Comparison of ENCODE assay signal across 18 cellular contexts in the genomic region with DNA sequence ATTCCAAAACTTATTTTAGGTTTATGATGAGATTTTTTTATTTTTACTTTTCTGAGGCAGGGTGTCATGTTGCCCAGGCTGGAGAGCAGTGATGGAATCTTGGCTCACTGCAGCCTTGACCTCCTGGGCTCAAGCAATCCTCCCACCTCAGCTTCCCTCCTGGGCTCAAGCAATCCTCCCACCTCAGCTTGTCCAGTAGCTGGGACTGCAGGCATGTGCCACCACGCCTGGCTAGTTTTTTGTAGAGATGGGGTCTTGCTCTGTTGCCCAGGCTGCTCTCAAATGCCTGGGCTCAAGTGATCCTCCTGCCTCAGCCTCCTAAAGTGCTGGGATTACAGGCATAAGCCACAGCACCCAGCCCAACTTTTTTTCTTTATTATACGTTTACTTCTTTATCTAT. TPM values are rescaled to one million over a fixed set of nuclear protein-coding genes. Genes with fewer than 3 reads are reported as not detected.
DNase-seq lines count a peak whose midpoint lies in the region; ATAC-seq and TF ChIP-seq lines count a peak whose summit lies in the region.
"Had no signal": no experiment of that assay in that cellular context is flagged by ENCODE, and none has a peak within 500 bp of the region (broad histone marks: within the 10 kb centered on the region; RNA-seq: fewer than 3 reads in every experiment).

No MANE protein-coding gene starts in this region.

- TF ChIP-seq CTCF in natural killer cell (IDR thresholded peaks at IDR 0.05) (no peak), breast epithelium (IDR thresholded peaks at IDR 0.05) (no peak)

- ATAC-seq in natural killer cell: no peak

- no peak for DNase-seq in T-helper 2 cell treated with Interferon-gamma antibody and Interleukin-4, amounts not matched to agents 5 μg/mL and 100 μg/mL, for 36 hours (ENCODE audit: low spot score)
- DNase-seq in T-helper 2 cell: no peak
- no peak for DNase-seq in CD8-positive, alpha-beta memory T cell
- no peak for DNase-seq in activated naive CD8-positive, alpha-beta T cell treated with anti-CD3 and anti-CD28 coated beads for 36 hours
- no peak for DNase-seq in natural killer cell
- DNase-seq in breast epithelium (ENCODE audit: low spot score in 2 of 2): no peak
- no peak for DNase-seq in occipital lobe (lab: John Stamatoyannopoulos, UW)
- no peak for DNase-seq in NCI-H345 (lab: John Stamatoyannopoulos, UW)
- DNase-seq: central memory CD4-positive, alpha-beta T cell; DMS79; left cardiac atrium; NCI-H187 treated with DMSO at 0.1 percent for 48 hours; NCI-H510A treated with DMSO at 0.1 percent for 48 hours; spleen; stimulated activated naive CD4-positive, alpha-beta T cell treated with Interleukin-2 at 50 U/mL for 16 hours had no signal

- no peaks in the 10 kb centered on the region for H3K27me3 ChIP-seq in CD8-positive, alpha-beta memory T cell (ENCODE audit: insufficient read depth, low read length, poor library complexity, severe bottlenecking)
- H3K27me3 ChIP-seq in breast epithelium: no peaks in the 10 kb centered on the region
- H3K27me3 ChIP-seq: BLaER1 treated with 17β-estradiol and CSF1 and Interleukin-3, amounts not matched to agents 10 nM and 100 nM; spleen had no signal

- H3K27ac ChIP-seq in CD8-positive, alpha-beta memory T cell (ENCODE audit: low read depth, low read length): no peak overlapping the region
- H3K27ac ChIP-seq in breast epithelium: no peak overlapping the region

- H3K4me3 ChIP-seq in CD8-positive, alpha-beta memory T cell (ENCODE audit: low read length): no peak overlapping the region
- no peak overlapping the region for H3K4me3 ChIP-seq in breast epithelium
- H3K4me3 ChIP-seq: BLaER1 treated with 17β-estradiol and CSF1 and Interleukin-3, amounts not matched to agents 10 nM and 100 nM; HAP-1; spleen had no signal

- peaks cover 14% of the 10 kb centered on the region for H3K36me3 ChIP-seq in CD8-positive, alpha-beta memory T cell (ENCODE audit: insufficient read depth, low read length)
- no peaks in the 10 kb centered on the region for H3K36me3 ChIP-seq in breast epithelium

- no peaks in the 10 kb centered on the region for H3K9me3 ChIP-seq in CD8-positive, alpha-beta memory T cell (ENCODE audit: low read length)
- H3K9me3 ChIP-seq in breast epithelium: no peaks in the 10 kb centered on the region
- H3K9me3 ChIP-seq: BLaER1 treated with 17β-estradiol and CSF1 and Interleukin-3, amounts not matched to agents 10 nM and 100 nM; HAP-1; spleen had no signal

- POLR2A ChIA-PET in CD8-positive, alpha-beta memory T cell (lab: Charles Lee): no interaction called here

- peaks cover 70% of the 10 kb centered on the region for H3K4me1 ChIP-seq in CD8-positive, alpha-beta memory T cell (ENCODE audit: insufficient read depth, low read length)
- H3K4me1 ChIP-seq in breast epithelium: peaks cover 4 to 11% of the 10 kb centered on the region in 2 donors

- H3K4me1 Mint-ChIP-seq in T-helper 2 cell treated with Interferon-gamma antibody and Interleukin-4, amounts not matched to agents 5 μg/mL and 100 μg/mL, for 36 hours (ENCODE audit: low read depth): peaks cover 50% of the 10 kb centered on the region
- H3K4me1 Mint-ChIP-seq in CD8-positive, alpha-beta memory T cell: peaks cover 69 to 88% (median 88%) of the 10 kb centered on the region in 3 donors
- H3K4me1 Mint-ChIP-seq in activated naive CD8-positive, alpha-beta T cell treated with anti-CD3 and anti-CD28 coated beads for 36 hours: peaks cover 70% of the 10 kb centered on the region
- peaks cover 75% of the 10 kb centered on the region in 2 donors for H3K4me1 Mint-ChIP-seq in natural killer cell

- intact Hi-C loops in natural killer cell (cut with micrococcal nuclease) (no loop called here), breast epithelium (cut with DNase I; ENCODE audit: low total_unique reads) (no loop called here)

- H3K36me3 Mint-ChIP-seq in T-helper 2 cell treated with Interferon-gamma antibody and Interleukin-4, amounts not matched to agents 5 μg/mL and 100 μg/mL, for 36 hours (ENCODE audit: low read depth): peaks cover 67% of the 10 kb centered on the region
- H3K36me3 Mint-ChIP-seq in CD8-positive, alpha-beta memory T cell: peaks cover 12 to 70% (median 19%) of the 10 kb centered on the region in 3 donors
- peaks cover 68% of the 10 kb centered on the region for H3K36me3 Mint-ChIP-seq in activated naive CD8-positive, alpha-beta T cell treated with anti-CD3 and anti-CD28 coated beads for 36 hours
- peaks cover 27% of the 10 kb centered on the region for H3K36me3 Mint-ChIP-seq in natural killer cell

- CTCF ChIA-PET in CD8-positive, alpha-beta memory T cell (lab: Charles Lee): interaction anchor here (1.1 to 1.5 kb wide), 2 partner anchors 15 to 53 kb away, joined by 3 read pairs; no protein-coding TSS in a partner anchor

- H3K27ac Mint-ChIP-seq in T-helper 2 cell treated with Interferon-gamma antibody and Interleukin-4, amounts not matched to agents 5 μg/mL and 100 μg/mL, for 36 hours: peak overlapping the region; percentile 19
- peak overlapping the region; percentile 44 to 89 (median 68) for H3K27ac Mint-ChIP-seq in CD8-positive, alpha-beta memory T cell
- H3K27ac Mint-ChIP-seq in activated naive CD8-positive, alpha-beta T cell treated with anti-CD3 and anti-CD28 coated beads for 36 hours: peak overlapping the region; percentile 39
- peak overlapping the region; percentile 79 to 87 for H3K27ac Mint-ChIP-seq in natural killer cell
- H3K27ac Mint-ChIP-seq: progenitor cell of endocrine pancreas had no signal

- H3K9me3 Mint-ChIP-seq in T-helper 2 cell treated with Interferon-gamma antibody and Interleukin-4, amounts not matched to agents 5 μg/mL and 100 μg/mL, for 36 hours: no peaks in the 10 kb centered on the region
- no peaks in the 10 kb centered on the region for H3K9me3 Mint-ChIP-seq in CD8-positive, alpha-beta memory T cell
- H3K9me3 Mint-ChIP-seq in activated naive CD8-positive, alpha-beta T cell treated with anti-CD3 and anti-CD28 coated beads for 36 hours: no peaks in the 10 kb centered on the region
- no peaks in the 10 kb centered on the region for H3K9me3 Mint-ChIP-seq in natural killer cell

- H3K27me3 Mint-ChIP-seq in T-helper 2 cell treated with Interferon-gamma antibody and Interleukin-4, amounts not matched to agents 5 μg/mL and 100 μg/mL, for 36 hours (ENCODE audit: low read depth): no peaks in the 10 kb centered on the region
- H3K27me3 Mint-ChIP-seq in CD8-positive, alpha-beta memory T cell: peaks cover 0 to 2% of the 10 kb centered on the region in 2 donors
- H3K27me3 Mint-ChIP-seq in activated naive CD8-positive, alpha-beta T cell treated with anti-CD3 and anti-CD28 coated beads for 36 hours: no peaks in the 10 kb centered on the region
- no peaks in the 10 kb centered on the region for H3K27me3 Mint-ChIP-seq in natural killer cell (ENCODE audit: low read depth in 2 of 2)
- H3K27me3 Mint-ChIP-seq: progenitor cell of endocrine pancreas had no signal

- TF ChIP-seq POLR2A in breast epithelium (IDR thresholded peaks at IDR 0.05): no peak

- no peak overlapping the region for H3K4me3 Mint-ChIP-seq in T-helper 2 cell treated with Interferon-gamma antibody and Interleukin-4, amounts not matched to agents 5 μg/mL and 100 μg/mL, for 36 hours
- H3K4me3 Mint-ChIP-seq in CD8-positive, alpha-beta memory T cell: peak overlapping the region in 2 of 7 donors; percentile 36 to 40
- H3K4me3 Mint-ChIP-seq in activated naive CD8-positive, alpha-beta T cell treated with anti-CD3 and anti-CD28 coated beads for 36 hours: no peak overlapping the region
- no peak overlapping the region for H3K4me3 Mint-ChIP-seq in natural killer cell

RNA-seq across cellular contexts. Expression of a gene that starts 6.2 kb away (rescaled TPM):
- 100 to 1,000 TPM in 1 of 2 experiments, 10 to 100 TPM in 1; 94.8 to 103 TPM for total RNA-seq in CD8-positive, alpha-beta memory T cell
- polyA plus RNA-seq in CD8-positive, alpha-beta memory T cell: 83.2 TPM
- total RNA-seq in activated naive CD8-positive, alpha-beta T cell treated with anti-CD3 and anti-CD28 coated beads for 36 hours: 10 to 100 TPM; 70.9 to 74.2 TPM
- total RNA-seq in natural killer cell (100 to 1,000 TPM in 1 of 3 donors, 10 to 100 TPM in 2; 85.7 to 106 (median 86.8) TPM), breast epithelium (10 to 100 TPM; 48.2 to 76.1 (median 73.4) TPM), occipital lobe (75.6 TPM)

RNA-seq across cellular contexts. Expression of a gene that starts 11.5 kb away (rescaled TPM):
- total RNA-seq in CD8-positive, alpha-beta memory T cell: 100 to 1,000 TPM in 1 of 2 experiments, 10 to 100 TPM in 1; 96.6 to 102 TPM
- 19.5 TPM for polyA plus RNA-seq in CD8-positive, alpha-beta memory T cell
- 100 to 1,000 TPM in 1 of 2 experiments, 10 to 100 TPM in 1; 97.8 to 101 TPM for total RNA-seq in activated naive CD8-positive, alpha-beta T cell treated with anti-CD3 and anti-CD28 coated beads for 36 hours
- total RNA-seq in natural killer cell (100 to 1,000 TPM in 1 of 3 donors, 10 to 100 TPM in 2; 84.1 to 143 (median 89.0) TPM), breast epithelium (1 to 10 TPM; 5.2 to 8.0 (median 7.5) TPM), occipital lobe (2.0 TPM)

Comparison
In these comparisons a context has a peak if more than half of its experiments do, and no peak if none do; other contexts are left out.
1. H3K27ac Mint-ChIP-seq: peak in every context shown above with its lines; median percentile 83 in natural killer cell; 68 in CD8-positive, alpha-beta memory T cell; 39 in activated naive CD8-positive, alpha-beta T cell treated with anti-CD3 and anti-CD28 coated beads for 36 hours; 19 in T-helper 2 cell treated with Interferon-gamma antibody and Interleukin-4, amounts not matched to agents 5 μg/mL and 100 μg/mL, for 36 hours.
2. RNA of a gene that starts 11.5 kb away (total RNA-seq): 96.6 to 102 TPM in CD8-positive, alpha-beta memory T cell, 97.8 to 101 TPM in activated naive CD8-positive, alpha-beta T cell treated with anti-CD3 and anti-CD28 coated beads for 36 hours and 84.1 to 143 TPM in natural killer cell; 5.2 to 8.0 TPM in breast epithelium and 2.0 TPM in occipital lobe (single experiment); every median in the first group is over 4 times any median in the second.